In the genomic region with DNA sequence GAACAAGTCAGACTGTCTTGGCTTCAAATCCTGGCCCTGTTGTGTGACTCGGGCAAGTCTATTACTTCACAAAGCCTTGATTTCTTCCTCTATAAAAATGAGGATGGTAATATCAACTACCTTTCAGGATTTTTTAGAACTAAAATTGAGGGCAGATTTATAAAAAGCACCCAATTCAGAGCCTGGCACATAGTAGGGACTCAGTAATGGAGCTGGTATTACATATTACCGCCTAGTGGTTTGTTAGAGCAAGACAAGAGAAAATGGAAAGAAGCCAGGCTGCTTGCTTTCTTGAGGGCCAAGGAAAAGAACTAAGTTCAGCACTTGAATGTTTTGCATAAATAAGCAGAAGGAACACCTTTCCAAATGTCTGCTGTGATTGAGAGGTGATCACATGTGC, we compare ENCODE assay signal across 1 cellular context.
TF ChIP-seq lines count a peak whose summit lies in the region.

No MANE protein-coding gene starts in this region.

TF ChIP-seq in K562, 482 proteins besides CTCF, POLR2A, EP300 and RAD21:
- TF ChIP-seq SAP30 (IDR thresholded peaks at IDR 0.05; ENCODE audit: borderline replicate concordance, insufficient read depth, low read depth, low read length, poor library complexity, severe bottlenecking) (no peak), ZKSCAN1 (IDR thresholded peaks at IDR 0.05; ENCODE audit: low read depth, low read length) (peak; percentile 97)
TF ChIP-seq in K562: peak in this region for 1.
